ENCODE assay signal across 8 cellular contexts in the genomic region with DNA sequence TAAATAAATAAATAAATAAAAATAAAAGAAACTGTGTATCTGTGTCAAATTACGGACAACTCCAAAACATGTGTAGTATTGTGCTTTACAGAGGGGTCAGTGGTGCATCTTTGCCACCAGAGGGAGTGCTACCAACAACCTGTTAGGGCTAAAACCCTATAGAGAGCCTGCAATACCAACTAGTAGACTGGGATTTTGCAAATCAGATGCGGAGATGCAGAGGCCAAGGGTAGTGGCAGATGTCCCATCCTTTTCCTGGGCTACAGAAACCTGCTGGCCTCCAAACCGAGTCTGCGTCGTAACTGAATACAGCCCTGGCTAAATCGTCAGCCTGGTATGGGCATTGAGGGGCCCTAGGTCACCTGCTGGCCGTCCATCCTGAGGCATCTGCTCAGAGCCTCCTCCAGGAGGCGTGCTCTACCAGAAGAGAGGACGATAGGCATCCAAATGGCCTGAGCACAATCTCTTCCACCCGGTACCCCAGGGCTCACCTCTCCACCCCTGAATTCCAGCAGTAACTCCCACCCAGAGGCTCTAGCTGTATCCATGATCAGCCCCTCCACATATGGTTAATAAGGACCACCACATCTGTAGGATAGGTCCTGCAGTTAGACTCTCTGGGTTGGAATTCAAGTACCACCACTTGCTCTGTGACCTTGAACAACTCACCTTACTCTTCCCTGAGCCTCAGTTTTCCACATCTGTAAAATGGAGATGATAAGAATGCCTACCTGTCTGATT. TPM values are rescaled to one million over a fixed set of nuclear protein-coding genes. Genes with fewer than 3 reads are reported as not detected.
A peak's percentile ranks its signal among the peaks of the same experiment; 100 is the strongest.
DNase-seq lines count a peak whose midpoint lies in the region; ATAC-seq and TF ChIP-seq lines count a peak whose summit lies in the region.

No MANE protein-coding gene starts in this region.

- intact Hi-C loops in OCI-LY7 (cut with micrococcal nuclease; ENCODE audit: unreplicated experiment), result loop anchor here (1.0 to 2.0 kb wide), 4 partner anchors 20 to 205 kb away; a partner anchor contains a TSS
- intact Hi-C loops in esophagus squamous epithelium (cut with DNase I), result no loop called here
- intact Hi-C loops in naive thymus-derived CD4-positive, alpha-beta T cell (cut with micrococcal nuclease), result loop anchor here (1.0 to 10.0 kb wide), 9 partner anchors 11 to 823 kb away; a partner anchor contains a TSS
- intact Hi-C loops in upper lobe of right lung (cut with DNase I), result no loop called here

- H3K4me3 ChIP-seq in GM23248, result peak overlapping the region; percentile 43; the same call in 1 of the 2 replicates
- H3K4me3 ChIP-seq in OCI-LY7 (ENCODE audit: low read depth, low read length, poor library complexity, severe bottlenecking), result peak overlapping the region; percentile 54
- H3K4me3 ChIP-seq in esophagus squamous epithelium, result peak overlapping the region in 2 of 4 donors; percentile 3 to 9
- H3K4me3 ChIP-seq in naive thymus-derived CD4-positive, alpha-beta T cell (ENCODE audit: low read length), result peak overlapping the region; percentile 40
- H3K4me3 ChIP-seq in upper lobe of right lung, result no peak overlapping the region

- H3K27ac ChIP-seq in GM23248, result no peak overlapping the region
- H3K27ac ChIP-seq in OCI-LY7 (ENCODE audit: low read depth, low read length, poor library complexity, severe bottlenecking), result no peak overlapping the region
- H3K27ac ChIP-seq in esophagus squamous epithelium, result peak overlapping the region; percentile 82 to 89 (median 86)
- peak overlapping the region; percentile 54 for H3K27ac ChIP-seq in naive thymus-derived CD4-positive, alpha-beta T cell (ENCODE audit: low read depth, low read length)
- peak overlapping the region; percentile 55 for H3K27ac ChIP-seq in upper lobe of right lung

- POLR2A ChIA-PET in OCI-LY7 (lab: Charles Lee), result interaction anchor here (0.6 kb wide), 1 partner anchor 538 kb away, joined by 3 read pairs; no protein-coding TSS in a partner anchor
- POLR2A ChIA-PET in naive thymus-derived CD4-positive, alpha-beta T cell (lab: Charles Lee), result interaction anchor here (0.6 to 1.2 kb wide), 2 partner anchors 12 to 16 kb away, joined by 3 to 4 read pairs; no protein-coding TSS in a partner anchor

- H3K36me3 Mint-ChIP-seq in naive thymus-derived CD4-positive, alpha-beta T cell, result no peaks in the 10 kb centered on the region

- H3K4me3 Mint-ChIP-seq in naive thymus-derived CD4-positive, alpha-beta T cell, result peak overlapping the region; percentile 10 to 79 (median 52)

- TF ChIP-seq POLR2A in esophagus squamous epithelium (IDR thresholded peaks at IDR 0.05), result no peak

- peak; percentile 96 for ATAC-seq in naive thymus-derived CD4-positive, alpha-beta T cell
- ATAC-seq in upper lobe of right lung, result peak; percentile 92

- H2AFZ ChIP-seq in GM23248 (peak overlapping the region; percentile 59), OCI-LY7 (ENCODE audit: low read length) (peak overlapping the region; percentile 91)

- BruUV-seq in OCI-LY7 (replicated peaks; lab: Mats Ljungman, UMichigan), result no TSS peak

- H3F3A ChIP-seq in GM23248 (ENCODE audit: insufficient read depth), result 0 out of 2 replicates have a peak, but pooled peaks cover 7% of the 10 kb centered on the region

- H3K9me3 Mint-ChIP-seq in naive thymus-derived CD4-positive, alpha-beta T cell, result no peaks in the 10 kb centered on the region

- no peaks in the 10 kb centered on the region for H3K27me3 ChIP-seq in GM23248 (replicated peaks; ENCODE audit: insufficient read depth)
- H3K27me3 ChIP-seq in esophagus squamous epithelium, result no peaks in the 10 kb centered on the region
- no peaks in the 10 kb centered on the region for H3K27me3 ChIP-seq in naive thymus-derived CD4-positive, alpha-beta T cell (ENCODE audit: control insufficient read depth in 2 of 2, insufficient read depth in 2 of 2, low read length in 2 of 2)
- H3K27me3 ChIP-seq in upper lobe of right lung, result no peaks in the 10 kb centered on the region

- H3K9me2 ChIP-seq in GM23248 (ENCODE audit: insufficient read depth) (no peaks in the 10 kb centered on the region), OCI-LY7 (ENCODE audit: insufficient read depth, low read length) (no peaks in the 10 kb centered on the region)

- in situ Hi-C loops in GM23248 (cut with MboI) (no loop called here), KBM-7 (cut with MboI; ENCODE audit: low pct_unique_long_range_greater_than_20kb, low sequenced_read_pairs) (no loop called here)

- CTCF ChIA-PET in OCI-LY7 (lab: Charles Lee; ENCODE audit: unreplicated experiment), result interaction anchor here (0.6 to 0.7 kb wide), 3 partner anchors 11 to 170 kb away, joined by 3 to 4 read pairs (median 3); no protein-coding TSS in a partner anchor
- CTCF ChIA-PET in naive thymus-derived CD4-positive, alpha-beta T cell (lab: Charles Lee), result interaction anchor here (0.6 to 1.8 kb wide), 8 partner anchors 8 to 294 kb away, joined by 3 to 13 read pairs (median 4); no protein-coding TSS in a partner anchor

- TF ChIP-seq CTCF in OCI-LY7 (conservative IDR thresholded peaks at IDR 0.05; ENCODE audit: low read length), result peak; percentile 94
- TF ChIP-seq CTCF in esophagus squamous epithelium (IDR thresholded peaks at IDR 0.05), result peak; percentile 76 to 89 (median 87)
- peak; percentile 83 for TF ChIP-seq CTCF in upper lobe of right lung (IDR thresholded peaks at IDR 0.05)

- H3K4me1 Mint-ChIP-seq in naive thymus-derived CD4-positive, alpha-beta T cell, result peaks cover 0 to 13% (median 9%) of the 10 kb centered on the region in 7 donors

- H3K36me3 ChIP-seq in ES-I3 (ENCODE audit: insufficient read depth, low read length) (no peaks in the 10 kb centered on the region), GM23248 (ENCODE audit: low read depth) (no peaks in the 10 kb centered on the region), OCI-LY7 (ENCODE audit: insufficient read depth, low read length) (no peaks in the 10 kb centered on the region), esophagus squamous epithelium (no peaks in the 10 kb centered on the region), upper lobe of right lung (no peaks in the 10 kb centered on the region)
- H3K36me3 ChIP-seq in naive thymus-derived CD4-positive, alpha-beta T cell (ENCODE audit: control insufficient read depth in 2 of 3, insufficient read depth in 3 of 3, low read length in 3 of 3), result no peaks in the 10 kb centered on the region

- H3K79me2 ChIP-seq in GM23248 (ENCODE audit: insufficient read depth), result no peaks in the 10 kb centered on the region
- H3K79me2 ChIP-seq in OCI-LY7 (ENCODE audit: insufficient read depth, low read depth, low read length), result no peaks in the 10 kb centered on the region

- H4K20me1 ChIP-seq in GM23248 (ENCODE audit: insufficient read depth) (no peaks in the 10 kb centered on the region), OCI-LY7 (ENCODE audit: insufficient read depth, low read length) (no peaks in the 10 kb centered on the region)

- no peaks in the 10 kb centered on the region for H3K4me1 ChIP-seq in ES-I3 (ENCODE audit: insufficient read depth, low read length)
- H3K4me1 ChIP-seq in GM23248 (ENCODE audit: insufficient read depth), result no peaks in the 10 kb centered on the region
- peaks cover 19% of the 10 kb centered on the region for H3K4me1 ChIP-seq in OCI-LY7 (ENCODE audit: insufficient read depth, low read length, poor library complexity, severe bottlenecking)
- H3K4me1 ChIP-seq in esophagus squamous epithelium, result peaks cover 20 to 50% (median 37%) of the 10 kb centered on the region in 3 donors
- H3K4me1 ChIP-seq in naive thymus-derived CD4-positive, alpha-beta T cell (ENCODE audit: control insufficient read depth in 2 of 2, insufficient read depth in 2 of 2, low read length in 2 of 2), result peaks cover 4 to 7% of the 10 kb centered on the region in 2 donors
- peaks cover 10% of the 10 kb centered on the region for H3K4me1 ChIP-seq in upper lobe of right lung

- DNase-seq in GM23248 (peak; percentile 88), KBM-7 (peak; percentile 89), OCI-LY7 (ENCODE audit: low spot score) (peak; percentile 89), esophagus squamous epithelium (lab: John Stamatoyannopoulos, UW) (no peak), upper lobe of right lung (peak; percentile 79)
- DNase-seq in activated T-cell treated with anti-CD3 and anti-CD28 coated beads, Interleukin-2, amount 50 U/mL, for 48 hours, result peak; percentile 82 to 85
- peak; percentile 35 to 78 (median 69) for DNase-seq in naive thymus-derived CD4-positive, alpha-beta T cell

- WGBS in GM23248 (ENCODE audit: low coverage in 1 of 2, low lambda C conversion rate in 2 of 2, missing lambda C conversion rate in 2 of 2), 2 experiments, result 3 to 7% methylated on average over 10 of the region's 10 CpGs
- WGBS in esophagus squamous epithelium, 2 donors, result 1 to 5% methylated on average over 5 to 10 of the region's 10 CpGs

- no peaks in the 10 kb centered on the region for H3K27me3 Mint-ChIP-seq in naive thymus-derived CD4-positive, alpha-beta T cell

- H3K27ac Mint-ChIP-seq in naive thymus-derived CD4-positive, alpha-beta T cell, result peak overlapping the region in 8 of 9 donors; percentile 14 to 84 (median 44)

- H3K9me3 ChIP-seq in ES-I3 (ENCODE audit: control insufficient read depth, insufficient read depth, low read length) (no peaks in the 10 kb centered on the region), GM23248 (ENCODE audit: low read depth) (no peaks in the 10 kb centered on the region), OCI-LY7 (ENCODE audit: low read length) (no peaks in the 10 kb centered on the region), esophagus squamous epithelium (no peaks in the 10 kb centered on the region), upper lobe of right lung (no peaks in the 10 kb centered on the region)
- no peaks in the 10 kb centered on the region for H3K9me3 ChIP-seq in naive thymus-derived CD4-positive, alpha-beta T cell (ENCODE audit: control insufficient read depth in 2 of 3, low read length in 3 of 3)

- H3K4me2 ChIP-seq in GM23248 (ENCODE audit: unreplicated experiment), result peak overlapping the region; percentile 64
- H3K4me2 ChIP-seq in OCI-LY7 (ENCODE audit: low read length), result peak overlapping the region; percentile 87

- H3K9ac ChIP-seq in ES-I3 (ENCODE audit: low read depth, low read length) (peak overlapping the region; percentile 51; the same call in 1 of the 2 replicates), GM23248 (no peak overlapping the region)

RNA-seq across cellular contexts. Expression of a gene that starts 6.2 kb away (rescaled TPM):
- 17.1 and 17.7 TPM in 2 replicates for total RNA-seq in GM23248 (2014; rRNA removed; shearing (Covaris generic))
- 17.5 and 17.6 TPM in 2 replicates for polyA plus RNA-seq in GM23248 (2016; fragmentation: Nextera tagmentation; extraction: Ambion mirVana)
- 32.1 and 38.6 TPM in 2 replicates for total RNA-seq in OCI-LY7 (2014; rRNA removed; shearing (Covaris generic))
- 32.7 and 39.3 TPM in 2 replicates for total RNA-seq in OCI-LY7 (2022)
- 10 to 100 TPM; 14.9 to 33.4 (median 23.9) TPM for total RNA-seq in esophagus squamous epithelium
- total RNA-seq in naive thymus-derived CD4-positive, alpha-beta T cell, result 100 to 1,000 TPM in 1 of 5 experiments, 10 to 100 TPM in 4; 22.0 to 197 (median 32.3) TPM
- 10 to 100 TPM; 10.6 to 13.4 TPM for polyA plus RNA-seq in naive thymus-derived CD4-positive, alpha-beta T cell
- total RNA-seq in upper lobe of right lung, result 23.7 TPM

RNA-seq across cellular contexts. Expression of a gene that starts 18.6 kb away (rescaled TPM):
- total RNA-seq in GM23248 (2014; rRNA removed; shearing (Covaris generic)), result 1,144 and 1,237 TPM in 2 replicates
- polyA plus RNA-seq in GM23248 (2016; fragmentation: Nextera tagmentation; extraction: Ambion mirVana), result 879 and 921 TPM in 2 replicates
- 243 and 289 TPM in 2 replicates for total RNA-seq in OCI-LY7 (2014; rRNA removed; shearing (Covaris generic))
- 286 and 467 TPM in 2 replicates for total RNA-seq in OCI-LY7 (2022)
- 100 to 1,000 TPM; 310 to 700 (median 514) TPM for total RNA-seq in esophagus squamous epithelium
- 100 to 1,000 TPM in 2 of 5 experiments, 10 to 100 TPM in 3; 58.5 to 536 (median 69.8) TPM for total RNA-seq in naive thymus-derived CD4-positive, alpha-beta T cell
- 100 to 1,000 TPM; 172 to 204 TPM for polyA plus RNA-seq in naive thymus-derived CD4-positive, alpha-beta T cell
- total RNA-seq in upper lobe of right lung, result 139 TPM

RNA-seq across cellular contexts. Expression of a gene that starts 38.4 kb away (rescaled TPM):
- total RNA-seq in GM23248 (2014; rRNA removed; shearing (Covaris generic)), result 22.1 and 46.8 TPM in 2 replicates
- 54.7 and 56.6 TPM in 2 replicates for polyA plus RNA-seq in GM23248 (2016; fragmentation: Nextera tagmentation; extraction: Ambion mirVana)
- 46.8 and 59.6 TPM in 2 replicates for total RNA-seq in OCI-LY7 (2014; rRNA removed; shearing (Covaris generic))
- total RNA-seq in OCI-LY7 (2022), result 54.8 and 56.2 TPM in 2 replicates
- total RNA-seq in esophagus squamous epithelium, result 10 to 100 TPM; 12.4 to 44.8 (median 24.7) TPM
- 10 to 100 TPM; 32.6 to 65.4 (median 53.2) TPM for total RNA-seq in naive thymus-derived CD4-positive, alpha-beta T cell
- polyA plus RNA-seq in naive thymus-derived CD4-positive, alpha-beta T cell, result 10 to 100 TPM; 69.7 to 80.3 TPM
- 27.0 TPM for total RNA-seq in upper lobe of right lung

RNA-seq across cellular contexts. Expression of a gene that starts 38.6 kb away (rescaled TPM):
- total RNA-seq in GM23248 (2014; rRNA removed; shearing (Covaris generic)), result 64.1 and 69.1 TPM in 2 replicates
- 68.2 and 70.1 TPM in 2 replicates for polyA plus RNA-seq in GM23248 (2016; fragmentation: Nextera tagmentation; extraction: Ambion mirVana)
- 28.7 and 31.0 TPM in 2 replicates for total RNA-seq in OCI-LY7 (2014; rRNA removed; shearing (Covaris generic))
- total RNA-seq in OCI-LY7 (2022) (35.8 and 38.4 TPM in 2 replicates), esophagus squamous epithelium (10 to 100 TPM; 17.0 to 36.9 (median 28.2) TPM), upper lobe of right lung (63.2 TPM)
- total RNA-seq in naive thymus-derived CD4-positive, alpha-beta T cell, result 10 to 100 TPM; 13.2 to 38.8 (median 26.8) TPM
- polyA plus RNA-seq in naive thymus-derived CD4-positive, alpha-beta T cell, result 10 to 100 TPM; 24.4 to 37.3 TPM

Comparison
In these comparisons a context has a peak if more than half of its experiments do, and no peak if none do; other contexts are left out.
1. H3K27ac ChIP-seq: peak in esophagus squamous epithelium (4 of 4), naive thymus-derived CD4-positive, alpha-beta T cell (single experiment) and upper lobe of right lung (single experiment); none in GM23248 (single experiment) and OCI-LY7 (single experiment).
2. intact Hi-C loops: an anchor here in OCI-LY7 (1.0 to 2.0 kb wide) and naive thymus-derived CD4-positive, alpha-beta T cell (1.0 to 10.0 kb wide); none called in esophagus squamous epithelium and upper lobe of right lung.
3. Peak in every context shown above with its lines, with median percentiles within 50 percentile points of each other: CTCF ChIP-seq.